Comparison of ENCODE assay signal across 8 cellular contexts in the genomic region with DNA sequence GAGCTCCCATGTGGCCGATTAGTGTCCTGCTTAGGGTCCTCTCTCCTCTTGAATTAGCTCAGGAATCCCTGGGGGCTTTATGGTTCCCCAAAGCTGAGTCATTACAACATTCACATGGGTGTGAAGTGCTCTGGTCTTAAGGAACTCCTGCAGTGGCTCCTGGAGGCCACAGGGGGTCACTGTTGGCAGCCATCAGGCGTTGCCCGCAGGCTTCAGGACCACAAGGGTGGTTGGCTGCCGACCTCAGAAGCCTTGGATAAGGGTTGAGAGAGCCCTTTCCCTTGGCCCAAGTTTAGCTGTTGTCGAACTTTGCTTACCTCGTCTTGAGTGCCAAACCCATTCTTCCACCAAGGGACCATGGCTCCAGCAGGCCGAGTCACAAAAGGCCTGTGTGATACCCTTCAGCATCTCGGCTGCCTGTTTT.
DNase-seq lines count a peak whose midpoint lies in the region; ATAC-seq lines count a peak whose summit lies in the region.

No MANE protein-coding gene starts in this region.

- peak; percentile 65 for ATAC-seq in HG03095 (IDR thresholded peaks at IDR 0.05; ENCODE audit: unreplicated experiment)

- DNase-seq in DMS153 treated with DMSO at 0.1 percent for 48 hours (lab: John Stamatoyannopoulos, UW; ENCODE audit: unreplicated experiment) (peak; percentile 13), GM19238 (ENCODE audit: insufficient read length, low spot score) (peak; percentile 51), NOMO-1 treated with dmso at 0.1 percent for 144 hours (lab: John Stamatoyannopoulos, UW; ENCODE audit: unreplicated experiment) (peak; percentile 26), amniotic epithelial cell (ENCODE audit: low read depth) (peak; percentile 39), iPS-NIHi11 (ENCODE audit: low spot score) (peak; percentile 84)
- peak; percentile 25 for DNase-seq in stimulated activated CD4-positive, alpha-beta T cell treated with anti-CD3 and anti-CD28 coated beads, Interleukin-4, amount 100 ng/mL, for 1 hour
- DNase-seq in effector CD8-positive, alpha-beta T cell (lab: John Stamatoyannopoulos, UW), result no peak
